21 cellular contexts compared by ENCODE assay signal in the genomic region with DNA sequence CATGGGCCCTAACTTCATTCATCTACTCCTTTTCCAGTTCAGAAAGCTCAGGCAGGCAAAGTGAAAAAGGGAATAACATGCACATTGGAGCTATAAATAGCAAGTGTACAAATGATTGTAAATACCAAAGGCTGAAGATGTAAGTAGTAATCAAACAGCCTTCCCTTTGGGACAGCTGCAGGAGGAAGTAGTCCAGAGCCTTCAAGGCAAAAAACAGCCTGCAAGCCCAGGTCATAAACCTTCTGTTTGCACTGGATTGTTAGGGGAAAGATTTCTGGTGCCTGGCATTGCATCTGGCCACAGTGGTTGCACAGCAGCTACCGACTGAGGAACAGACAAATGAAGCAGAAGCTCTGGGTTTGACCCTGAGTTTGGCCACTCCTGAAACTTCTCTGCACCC.
DNase-seq lines count a peak whose midpoint lies in the region; TF ChIP-seq lines count a peak whose summit lies in the region.
"Had no signal": no experiment of that assay in that cellular context is flagged by ENCODE, and none has a peak within 500 bp of the region (broad histone marks: within the 10 kb centered on the region; RNA-seq: fewer than 3 reads in every experiment).

No MANE protein-coding gene starts in this region.

- intact Hi-C loops in Caco-2 (cut with micrococcal nuclease; ENCODE audit: unreplicated experiment) (no loop called here), ascending aorta (cut with DNase I) (no loop called here)

- H3K9me3 Mint-ChIP-seq in Caco-2 (ENCODE audit: unreplicated experiment), result no peaks in the 10 kb centered on the region
- H3K9me3 Mint-ChIP-seq: H9 had no signal

- H3K36me3 ChIP-seq in Caco-2 (ENCODE audit: control insufficient read depth, insufficient read depth, low read length), result no peaks in the 10 kb centered on the region
- H3K36me3 ChIP-seq in ascending aorta, result no peaks in the 10 kb centered on the region
- H3K36me3 ChIP-seq: BE2C, SJCRH30 had no signal

- H3K4me3 ChIP-seq in Caco-2 (ENCODE audit: low read depth, low read length) (no peak overlapping the region), ascending aorta (no peak overlapping the region)
- H3K4me3 ChIP-seq: GM12878, SJCRH30 had no signal

- no peak overlapping the region for H3K27ac ChIP-seq in ascending aorta
- H3K27ac ChIP-seq: HL-60, SJCRH30 had no signal

- CTCF ChIA-PET in Caco-2 (lab: Charles Lee), result interaction anchor here (0.6 kb wide), 2 partner anchors 8 to 513 kb away, joined by 3 to 6 read pairs; no protein-coding TSS in a partner anchor

- TF ChIP-seq CTCF in Caco-2 (IDR thresholded peaks at IDR 0.05; ENCODE audit: insufficient read depth in 1 of 2, low read depth in 1 of 2, low read length in 1 of 2, severe bottlenecking in 1 of 2, unreplicated experiment in 1 of 2) (no peak), ascending aorta (IDR thresholded peaks at IDR 0.05) (no peak)

- H3K9me3 ChIP-seq in Caco-2, result no peaks in the 10 kb centered on the region
- H3K9me3 ChIP-seq in ascending aorta, result no peaks in the 10 kb centered on the region
- H3K9me3 ChIP-seq: BE2C, SJCRH30 had no signal

- POLR2A ChIA-PET in Caco-2 (lab: Charles Lee), result no interaction called here

- H3K4me1 Mint-ChIP-seq in Caco-2 (ENCODE audit: low read depth, unreplicated experiment), result peaks cover 7% of the 10 kb centered on the region
- H3K4me1 Mint-ChIP-seq: CD4-positive, CD25-positive, alpha-beta regulatory T cell had no signal

- peak overlapping the region; percentile 52 for H3K27ac Mint-ChIP-seq in Caco-2 (ENCODE audit: unreplicated experiment)
- H3K27ac Mint-ChIP-seq: CD4-positive, CD25-positive, alpha-beta regulatory T cell; H9 had no signal

- H3K4me1 ChIP-seq in Caco-2 (peaks cover 17% of the 10 kb centered on the region), ascending aorta (no peaks in the 10 kb centered on the region)
- H3K4me1 ChIP-seq: BE2C, SJCRH30 had no signal

- BruUV-seq in Caco-2 (replicated peaks; lab: Mats Ljungman, UMichigan), result no TSS peak

- peak; percentile 48 to 62 for DNase-seq in Caco-2
- peak; percentile 32 for DNase-seq in LHCN-M2 (ENCODE audit: low read depth)
- peak; percentile 36 for DNase-seq in fibroblast of peridontal ligament (ENCODE audit: extremely low read depth)
- peak; percentile 37 for DNase-seq in renal cortical epithelial cell (ENCODE audit: low read depth)
- DNase-seq in G401 (ENCODE audit: low spot score), result no peak
- DNase-seq in pons (ENCODE audit: low spot score), result no peak
- no peak for DNase-seq in ascending aorta (ENCODE audit: low spot score in 2 of 2)
- DNase-seq: BE2C; CD4-positive, CD25-positive, alpha-beta regulatory T cell; DMS79 treated with DMSO at 0.1 percent for 48 hours; GDM1; H9; IMR-90; NCI-H1048; NCI-H1436 treated with DMSO at 0.1 percent for 48 hours; NCI-H2081; NCI-H2171 treated with DMSO at 0.1 percent for 48 hours; NCI-H446 treated with DMSO at 0.1 percent for 48 hours; SJCRH30 had no signal

- H3K27me3 Mint-ChIP-seq in Caco-2 (ENCODE audit: insufficient read depth, unreplicated experiment), result no peaks in the 10 kb centered on the region
- H3K27me3 Mint-ChIP-seq: CD4-positive, CD25-positive, alpha-beta regulatory T cell had no signal

- H3K4me3 Mint-ChIP-seq in Caco-2 (ENCODE audit: unreplicated experiment), result no peak overlapping the region
- H3K4me3 Mint-ChIP-seq: CD4-positive, CD25-positive, alpha-beta regulatory T cell; H9 had no signal

- in situ Hi-C loops in G401 (cut with HindIII; ENCODE audit: low sequenced_read_pairs), result no loop called here

- H3K36me3 Mint-ChIP-seq in Caco-2 (ENCODE audit: insufficient read depth, unreplicated experiment), result no peaks in the 10 kb centered on the region
- H3K36me3 Mint-ChIP-seq: CD4-positive, CD25-positive, alpha-beta regulatory T cell had no signal

- H3K27me3 ChIP-seq in Caco-2 (replicated peaks; ENCODE audit: control insufficient read depth, insufficient read depth, low read length) (no peaks in the 10 kb centered on the region), ascending aorta (no peaks in the 10 kb centered on the region)
- H3K27me3 ChIP-seq: BE2C, SJCRH30 had no signal

Comparison
In these comparisons a context has a peak if more than half of its experiments do, and no peak if none do; other contexts are left out.
1. DNase-seq: peak in Caco-2 (2 of 2), LHCN-M2 (single experiment), fibroblast of peridontal ligament (single experiment) and renal cortical epithelial cell (single experiment); none in G401 (single experiment), pons (single experiment) and ascending aorta (0 of 2).